In the genomic region with DNA sequence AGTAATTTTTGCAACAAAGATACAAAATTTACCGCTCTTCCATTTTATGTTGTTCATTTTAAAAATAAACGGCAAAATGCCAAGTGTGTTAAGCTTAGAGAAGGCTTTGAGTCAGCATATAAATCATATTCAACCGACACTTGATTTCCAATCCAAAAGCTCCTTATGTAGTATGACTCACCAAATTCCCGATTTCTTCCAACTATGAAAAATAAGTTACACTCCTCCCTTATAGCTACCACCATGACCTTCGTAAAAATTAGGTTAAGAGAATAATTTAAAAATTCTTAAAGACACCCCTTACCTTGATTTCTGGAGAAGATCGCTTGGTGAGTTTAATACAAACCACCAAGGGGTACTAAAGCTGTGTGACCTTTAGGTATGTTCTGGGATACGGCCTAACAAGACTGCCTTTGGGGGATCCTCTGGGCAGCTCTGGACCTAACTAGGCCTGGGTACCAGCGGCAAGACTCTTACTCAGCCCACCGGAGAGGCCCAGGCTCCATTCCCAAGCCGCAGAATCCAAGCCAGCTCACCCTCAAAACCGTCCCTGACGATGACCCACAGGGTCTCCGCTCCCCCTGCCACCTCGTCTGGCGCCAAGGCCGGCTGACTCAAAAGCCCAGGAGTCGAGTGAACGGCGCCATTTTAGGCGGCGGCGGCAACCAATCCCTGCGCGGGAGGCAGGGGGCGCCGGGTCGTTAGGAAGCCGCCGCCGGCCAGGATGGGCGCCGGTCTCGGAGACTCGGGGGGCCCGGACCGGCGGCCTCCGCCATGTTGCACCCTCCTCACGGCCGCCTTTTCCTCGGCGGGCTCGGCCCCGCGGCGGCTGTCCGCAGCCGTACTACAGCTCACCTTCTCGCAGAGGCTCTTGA, we compare ENCODE assay signal across 8 cellular contexts. TPM values are rescaled to one million over a fixed set of nuclear protein-coding genes. Genes with fewer than 3 reads are reported as not detected.
A peak's percentile ranks its signal among the peaks of the same experiment; 100 is the strongest.
DNase-seq lines count a peak whose midpoint lies in the region; ATAC-seq and TF ChIP-seq lines count a peak whose summit lies in the region.

No MANE protein-coding gene starts in this region.

- H3K4me1 ChIP-seq in A673 (ENCODE audit: insufficient read depth, low read length, poor library complexity, severe bottlenecking) (peaks cover 8% of the 10 kb centered on the region), mucosa of descending colon (ENCODE audit: low read depth) (peaks cover 43% of the 10 kb centered on the region)

- TSS peak; percentile 39 for BruUV-seq in A673 (replicated peaks; lab: Mats Ljungman, UMichigan)

- POLR2A ChIA-PET in A673 (lab: Charles Lee; ENCODE audit: low non-redundant PET): interaction anchor here (0.6 kb wide), 1 partner anchor 15 kb away, joined by 4 read pairs; no protein-coding TSS in a partner anchor

- intact Hi-C loops in A673 (cut with micrococcal nuclease; ENCODE audit: unreplicated experiment): no loop called here
- intact Hi-C loops in mucosa of descending colon (cut with DNase I, micrococcal nuclease): no loop called here

- H3K36me3 ChIP-seq in A673 (ENCODE audit: insufficient read depth, low read length, poor library complexity, severe bottlenecking) (peaks cover 5% of the 10 kb centered on the region), mucosa of descending colon (ENCODE audit: low read depth) (no peaks in the 10 kb centered on the region)

- H3K27ac ChIP-seq in A673 (ENCODE audit: low read depth, low read length, poor library complexity, severe bottlenecking): peak overlapping the region; percentile 99
- H3K27ac ChIP-seq in epithelial cell of prostate: peak overlapping the region; percentile 98

- DNase-seq in A673 (ENCODE audit: low spot score) (peak; percentile 74), NCI-H510A (lab: John Stamatoyannopoulos, UW) (peak; percentile 21), activated T-cell treated with anti-CD3 and anti-CD28 coated beads for 1 hour (ENCODE audit: low read depth) (peak; percentile 46), epithelial cell of prostate (ENCODE audit: low read depth, low spot score) (no peak), mucosa of descending colon (peak; percentile 71 to 77 (median 75))
- peak; percentile 17 to 30 for DNase-seq in stimulated activated CD8-positive, alpha-beta memory T cell treated with anti-CD3 and anti-CD28 coated beads, Interleukin-4, amount 100 ng/mL, for 1 hour (ENCODE audit: low read depth in 2 of 2, low spot score in 1 of 2)

- CTCF ChIA-PET in A673 (lab: Charles Lee): no interaction called here

- TF ChIP-seq CTCF in A673 (conservative IDR thresholded peaks at IDR 0.05; ENCODE audit: low read depth, low read length) (0 out of 2 replicates have a peak, but pooled peaks have one; percentile 17), mucosa of descending colon (IDR thresholded peaks at IDR 0.05) (no peak)

- H3K4me3 ChIP-seq in A673 (ENCODE audit: low read depth, low read length, poor library complexity, severe bottlenecking): peak overlapping the region; percentile 96
- H3K4me3 ChIP-seq in mucosa of descending colon: peak overlapping the region; percentile 99

- H3K27me3 ChIP-seq in A673 (replicated peaks; ENCODE audit: insufficient read depth, low read depth, low read length, poor library complexity): no peaks in the 10 kb centered on the region

- H3K9me3 ChIP-seq in A673 (ENCODE audit: low read depth, low read length, poor library complexity, severe bottlenecking): no peaks in the 10 kb centered on the region
- no peaks in the 10 kb centered on the region for H3K9me3 ChIP-seq in mucosa of descending colon

- peak; percentile 30 for ATAC-seq in GM18517 (IDR thresholded peaks at IDR 0.05; ENCODE audit: unreplicated experiment)
- peak; percentile 36 for ATAC-seq in HG03045 (IDR thresholded peaks at IDR 0.05; ENCODE audit: unreplicated experiment)
- peak; percentile 37 for ATAC-seq in mucosa of descending colon

RNA-seq across cellular contexts. Expression of gene PPP2CA, which starts 0.7 kb away (rescaled TPM):
- total RNA-seq in A673 (2021): 227 and 233 TPM in 2 replicates
- total RNA-seq in mucosa of descending colon: 100 to 1,000 TPM in 2 of 3 donors, 10 to 100 TPM in 1; 93.9 to 120 (median 115) TPM

RNA-seq across cellular contexts. Expression of gene SKP1, which starts 48.4 kb away (rescaled TPM):
- total RNA-seq in A673 (2021): 409 and 465 TPM in 2 replicates
- 100 to 1,000 TPM; 241 to 316 (median 281) TPM for total RNA-seq in mucosa of descending colon
